8 cellular contexts compared by ENCODE assay signal in the genomic region with DNA sequence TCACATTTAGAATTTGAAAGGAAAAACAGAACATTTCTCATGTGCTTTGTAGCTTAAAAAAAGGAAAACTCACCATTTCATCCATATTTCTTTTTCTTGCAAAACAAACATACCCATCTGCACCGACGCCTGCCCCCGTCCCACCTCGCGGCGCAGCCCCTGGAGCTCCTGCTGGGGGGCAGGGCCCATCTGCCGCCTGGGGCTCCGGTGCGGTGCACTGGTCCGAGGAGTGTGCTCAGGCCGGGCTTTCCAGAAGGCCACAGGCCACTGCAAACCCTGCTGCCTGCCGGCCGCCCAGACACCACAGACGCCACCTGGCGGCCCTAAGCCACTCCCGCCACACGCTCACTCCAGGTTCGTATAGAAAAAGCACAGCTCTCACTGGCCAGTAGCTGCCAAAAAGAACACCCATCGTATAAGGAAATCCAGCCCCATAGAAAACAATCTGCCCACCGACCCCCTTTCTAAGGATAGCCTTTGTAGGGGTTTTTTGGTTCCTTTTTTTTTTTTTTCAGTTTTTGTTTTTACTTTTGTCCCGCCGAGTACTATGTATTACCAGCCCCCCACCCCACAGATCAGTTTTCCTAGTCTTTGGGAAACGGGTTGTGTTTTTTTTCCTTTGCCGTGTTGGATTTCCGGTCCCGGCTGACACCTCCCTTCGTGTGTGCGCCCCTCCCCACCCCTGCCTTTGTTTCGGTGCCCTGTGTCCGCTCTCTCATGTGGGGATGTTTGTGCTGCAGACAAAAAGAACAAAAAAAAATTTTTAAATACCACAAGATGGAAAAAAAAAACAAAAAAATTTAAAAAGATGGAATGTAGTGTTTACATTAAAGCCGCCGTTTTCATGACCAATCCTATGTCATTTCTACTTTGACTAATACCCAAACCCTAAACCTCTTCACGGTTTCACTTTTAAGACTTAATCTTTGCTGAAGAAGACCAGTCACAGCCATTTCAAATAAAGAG.
A peak's percentile ranks its signal among the peaks of the same experiment; 100 is the strongest.
DNase-seq lines count a peak whose midpoint lies in the region; ATAC-seq and TF ChIP-seq lines count a peak whose summit lies in the region.

No MANE protein-coding gene starts in this region.

- peak overlapping the region; percentile 90 for H2AFZ ChIP-seq in neuronal stem cell (ENCODE audit: low read length)

- H3K4me3 Mint-ChIP-seq in CD4-positive, alpha-beta memory T cell = peak overlapping the region; percentile 85 to 94 (median 92)
- H3K4me3 Mint-ChIP-seq in activated naive CD4-positive, alpha-beta T cell treated with anti-CD3 and anti-CD28 coated beads, Interleukin-2, amount 10 ng/mL, durations not matched to agents 7 days and 5 days = peak overlapping the region; percentile 73

- H4K8ac ChIP-seq in neuronal stem cell (ENCODE audit: low read depth, low read length) = no peak overlapping the region

- ATAC-seq in GM19452 (IDR thresholded peaks at IDR 0.05; ENCODE audit: unreplicated experiment) = peak; percentile 89
- peak; percentile 89 for ATAC-seq in HG03565 (IDR thresholded peaks at IDR 0.05; ENCODE audit: unreplicated experiment)
- peak; percentile 96 for ATAC-seq in RWPE2 (ENCODE audit: low read depth)

- no peaks in the 10 kb centered on the region for H3K27me3 Mint-ChIP-seq in CD4-positive, alpha-beta memory T cell
- peaks cover 3% of the 10 kb centered on the region for H3K27me3 Mint-ChIP-seq in activated naive CD4-positive, alpha-beta T cell treated with anti-CD3 and anti-CD28 coated beads, Interleukin-2, amount 10 ng/mL, durations not matched to agents 7 days and 5 days

- H3K9ac ChIP-seq in neuronal stem cell (ENCODE audit: low read depth, low read length, poor library complexity) = no peak overlapping the region

- TF ChIP-seq POLR2A in suprapubic skin (IDR thresholded peaks at IDR 0.05) = no peak

- peak overlapping the region; percentile 20 to 74 for H3K4me3 ChIP-seq in CD4-positive, alpha-beta memory T cell (ENCODE audit: low read length in 2 of 2)
- H3K4me3 ChIP-seq in RWPE2 (ENCODE audit: severe bottlenecking) (peak overlapping the region; percentile 18), neuronal stem cell (ENCODE audit: low read length in 2 of 2) (peak overlapping the region in 1 of 2 donors; percentile 28), suprapubic skin (peak overlapping the region; percentile 39)

- H3K4me1 ChIP-seq in CD4-positive, alpha-beta memory T cell (ENCODE audit: insufficient read depth, low read length) = peaks cover 18% of the 10 kb centered on the region
- H3K4me1 ChIP-seq in RWPE2 (ENCODE audit: insufficient read depth, poor library complexity, severe bottlenecking) = peaks cover 3% of the 10 kb centered on the region
- peaks cover 15 to 23% of the 10 kb centered on the region in 2 donors for H3K4me1 ChIP-seq in neuronal stem cell (ENCODE audit: control insufficient read depth in 2 of 2, insufficient read depth in 1 of 2, low read depth in 1 of 2, low read length in 2 of 2)
- peaks cover 7% of the 10 kb centered on the region for H3K4me1 ChIP-seq in suprapubic skin

- no peaks in the 10 kb centered on the region for H3K9me3 ChIP-seq in CD4-positive, alpha-beta memory T cell (ENCODE audit: control insufficient read depth in 1 of 2, low read length in 2 of 2)
- H3K9me3 ChIP-seq in RWPE2 (ENCODE audit: severe bottlenecking) (no peaks in the 10 kb centered on the region), neuronal stem cell (replicated peaks in 1 of 2; ENCODE audit: control insufficient read depth in 2 of 2, insufficient read depth in 1 of 2, low read depth in 1 of 2, low read length in 2 of 2) (no peaks in the 10 kb centered on the region), suprapubic skin (no peaks in the 10 kb centered on the region)

- H3K4me2 ChIP-seq in neuronal stem cell (ENCODE audit: insufficient read depth, low read length, poor library complexity, severe bottlenecking) = peak overlapping the region; percentile 33

- H3K9me3 Mint-ChIP-seq in CD4-positive, alpha-beta memory T cell = no peaks in the 10 kb centered on the region
- no peaks in the 10 kb centered on the region for H3K9me3 Mint-ChIP-seq in activated naive CD4-positive, alpha-beta T cell treated with anti-CD3 and anti-CD28 coated beads, Interleukin-2, amount 10 ng/mL, durations not matched to agents 7 days and 5 days

- H3K79me1 ChIP-seq in neuronal stem cell (ENCODE audit: low read depth, low read length) = peaks cover 7% of the 10 kb centered on the region

- TF ChIP-seq EP300 in suprapubic skin (IDR thresholded peaks at IDR 0.05) = no peak

- H3K27ac Mint-ChIP-seq in CD4-positive, alpha-beta memory T cell = peak overlapping the region; percentile 83 to 96 (median 91)
- H3K27ac Mint-ChIP-seq in activated naive CD4-positive, alpha-beta T cell treated with anti-CD3 and anti-CD28 coated beads, Interleukin-2, amount 10 ng/mL, durations not matched to agents 7 days and 5 days = peak overlapping the region; percentile 94

- peaks cover 0 to 5% of the 10 kb centered on the region in 2 donors for H3K36me3 Mint-ChIP-seq in CD4-positive, alpha-beta memory T cell
- no peaks in the 10 kb centered on the region for H3K36me3 Mint-ChIP-seq in activated naive CD4-positive, alpha-beta T cell treated with anti-CD3 and anti-CD28 coated beads, Interleukin-2, amount 10 ng/mL, durations not matched to agents 7 days and 5 days

- CTCF ChIA-PET in CD4-positive, alpha-beta memory T cell (lab: Charles Lee; ENCODE audit: partially characterized antibody) = interaction anchor here (0.6 to 1.5 kb wide), 28 partner anchors 9 to 898 kb away, joined by 3 to 11 read pairs (median 4); a partner anchor contains a TSS
- CTCF ChIA-PET in activated naive CD4-positive, alpha-beta T cell treated with anti-CD3 and anti-CD28 coated beads, Interleukin-2, amount 10 ng/mL, durations not matched to agents 7 days and 5 days (lab: Charles Lee) = interaction anchor here (0.6 to 1.3 kb wide), 9 partner anchors 10 to 892 kb away, joined by 3 to 8 read pairs (median 3); no protein-coding TSS in a partner anchor

- TF ChIP-seq CTCF in RWPE2 (IDR thresholded peaks at IDR 0.05; ENCODE audit: poor library complexity, severe bottlenecking) = peak; percentile 96
- peak; percentile 52 to 90 for TF ChIP-seq CTCF in suprapubic skin (IDR thresholded peaks at IDR 0.05)

- peak overlapping the region; percentile 41 for H3K18ac ChIP-seq in neuronal stem cell (ENCODE audit: low read length)

- intact Hi-C loops in CD4-positive, alpha-beta memory T cell (cut with micrococcal nuclease) = no loop called here

- DNase-seq in CD4-positive, alpha-beta memory T cell = peak in 4 of 5 donors; percentile 43 to 50 (median 46)
- peak; percentile 74 for DNase-seq in RWPE2 (ENCODE audit: low spot score)
- peak; percentile 72 for DNase-seq in activated naive CD4-positive, alpha-beta T cell treated with anti-CD3 and anti-CD28 coated beads, Interleukin-2, amount 10 ng/mL, durations not matched to agents 7 days and 5 days
- peak; percentile 86 for DNase-seq in germinal center (ENCODE audit: low spot score)
- DNase-seq in neuronal stem cell (ENCODE audit: low spot score) = peak; percentile 71
- peak; percentile 77 to 85 for DNase-seq in suprapubic skin (ENCODE audit: low spot score in 2 of 2)

- no peak overlapping the region for H2BK15ac ChIP-seq in neuronal stem cell (ENCODE audit: low read length)

- H3K14ac ChIP-seq in neuronal stem cell (ENCODE audit: low read length) = no peak overlapping the region

- no peak overlapping the region for H2AK5ac ChIP-seq in neuronal stem cell (ENCODE audit: low read depth, low read length)

- H3K36me3 ChIP-seq in CD4-positive, alpha-beta memory T cell (ENCODE audit: insufficient read depth, low read length) = no peaks in the 10 kb centered on the region
- H3K36me3 ChIP-seq in RWPE2 (ENCODE audit: low read depth) = no peaks in the 10 kb centered on the region
- peaks cover 2 to 12% of the 10 kb centered on the region in 2 donors for H3K36me3 ChIP-seq in neuronal stem cell (replicated peaks in 1 of 2; ENCODE audit: control insufficient read depth in 2 of 2, insufficient read depth in 2 of 2, low read length in 2 of 2)
- peaks cover 8% of the 10 kb centered on the region for H3K36me3 ChIP-seq in suprapubic skin

- H3K23ac ChIP-seq in neuronal stem cell (ENCODE audit: low read depth, low read length, poor library complexity) = peak overlapping the region; percentile 85

- no peak overlapping the region for H4K91ac ChIP-seq in neuronal stem cell (ENCODE audit: low read depth, low read length, poor library complexity)

- H2BK5ac ChIP-seq in neuronal stem cell (ENCODE audit: low read length) = no peak overlapping the region

- no peaks in the 10 kb centered on the region for H3K27me3 ChIP-seq in CD4-positive, alpha-beta memory T cell (ENCODE audit: insufficient read depth, low read length)
- no peaks in the 10 kb centered on the region for H3K27me3 ChIP-seq in RWPE2 (ENCODE audit: insufficient read depth, poor library complexity, severe bottlenecking)
- H3K27me3 ChIP-seq in neuronal stem cell (ENCODE audit: control insufficient read depth in 3 of 3, insufficient read depth in 3 of 3, low read depth in 1 of 3, low read length in 3 of 3) = no peaks in the 10 kb centered on the region
- H3K27me3 ChIP-seq in suprapubic skin = no peaks in the 10 kb centered on the region

- H2BK12ac ChIP-seq in neuronal stem cell (ENCODE audit: low read length) = no peak overlapping the region

- no peak overlapping the region for H3K4ac ChIP-seq in neuronal stem cell (ENCODE audit: low read length)

- no peak overlapping the region for H2BK120ac ChIP-seq in neuronal stem cell (ENCODE audit: low read depth, low read length)

- peak overlapping the region; percentile 54 for H3K27ac ChIP-seq in CD4-positive, alpha-beta memory T cell (ENCODE audit: low read depth, low read length)
- H3K27ac ChIP-seq in RWPE2 (ENCODE audit: poor library complexity, severe bottlenecking) (peak overlapping the region; percentile 60), neuronal stem cell (replicated peaks; ENCODE audit: low read length) (peak overlapping the region; percentile 40), suprapubic skin (no peak overlapping the region)

- H3K4me1 Mint-ChIP-seq in CD4-positive, alpha-beta memory T cell = peaks cover 6 to 37% (median 16%) of the 10 kb centered on the region in 4 donors
- H3K4me1 Mint-ChIP-seq in activated naive CD4-positive, alpha-beta T cell treated with anti-CD3 and anti-CD28 coated beads, Interleukin-2, amount 10 ng/mL, durations not matched to agents 7 days and 5 days = peaks cover 44% of the 10 kb centered on the region

- WGBS in neuronal stem cell (ENCODE audit: extremely low coverage in 2 of 2, insufficient read length in 2 of 2, insufficient replicate concordance in 1 of 2), 2 donors = no CpG with 5 or more reads among the region's 33 CpGs
- 6% methylated on average over 33 of the region's 33 CpGs for WGBS in suprapubic skin

- POLR2A ChIA-PET in CD4-positive, alpha-beta memory T cell (lab: Charles Lee; ENCODE audit: partially characterized antibody) = no interaction called here
